18 cellular contexts compared by ENCODE assay signal in the genomic region with DNA sequence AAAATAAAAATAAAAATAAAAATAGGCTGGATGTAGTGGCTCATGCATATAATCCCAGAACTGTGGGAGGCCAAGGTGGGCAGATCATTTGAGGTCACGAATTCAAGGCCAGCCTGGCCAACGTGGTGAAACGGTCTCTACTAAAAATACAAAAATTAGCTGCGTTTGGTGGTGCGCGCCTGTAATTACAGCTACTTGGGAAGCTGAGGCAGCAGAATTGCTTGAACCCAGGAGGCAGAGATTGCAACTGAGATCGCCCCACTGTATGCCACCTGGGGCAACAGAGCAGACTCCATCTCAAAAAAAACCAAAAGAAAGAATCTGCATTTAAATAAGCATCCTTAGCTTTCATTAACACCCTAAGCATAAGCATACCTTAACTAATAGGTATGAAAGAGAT. TPM values are rescaled to one million over a fixed set of nuclear protein-coding genes. Genes with fewer than 3 reads are reported as not detected.
DNase-seq lines count a peak whose midpoint lies in the region; ATAC-seq, FAIRE-seq and TF ChIP-seq lines count a peak whose summit lies in the region.
"Had no signal": no experiment of that assay in that cellular context is flagged by ENCODE, and none has a peak within 500 bp of the region (broad histone marks: within the 10 kb centered on the region; RNA-seq: fewer than 3 reads in every experiment).

No MANE protein-coding gene starts in this region.

- H2AFZ ChIP-seq in astrocyte (ENCODE audit: low read depth, low read length) = no peak overlapping the region

- TF ChIP-seq CTCF in astrocyte (IDR thresholded peaks at IDR 0.05; ENCODE audit: insufficient read depth, low read depth, low read length) (no peak), tibial artery (IDR thresholded peaks at IDR 0.05) (no peak)

- DNase-seq in activated naive CD8-positive, alpha-beta T cell treated with anti-CD3 and anti-CD28 coated beads for 36 hours = no peak
- DNase-seq in astrocyte (ENCODE audit: low read depth) (no peak), naive B cell (no peak), tibial artery (no peak), DMS79 treated with DMSO at 0.1 percent for 48 hours (lab: John Stamatoyannopoulos, UW) (no peak)
- DNase-seq: activated CD4-positive, CD25-positive, alpha-beta regulatory T cell treated with anti-CD3 and anti-CD28 coated beads, Interleukin-2, amount 50 U/mL, for 72 hours; activated gamma-delta T cell treated with Interleukin-2 at 50 U/mL for 16 hours; Calu3; mucosa of descending colon; NCI-H1930; SJCRH30; small intestine had no signal

- H3K4me3 ChIP-seq in astrocyte (ENCODE audit: insufficient read depth, low read depth, low read length) (no peak overlapping the region), tibial artery (no peak overlapping the region)
- H3K4me3 ChIP-seq: HAP-1, mucosa of descending colon, SJCRH30 had no signal

- no peak for FAIRE-seq in astrocyte (lab: Jason Lieb, UNC)
- FAIRE-seq: GM12891, small intestine, urothelium cell line had no signal

- H3K36me3 ChIP-seq in astrocyte (ENCODE audit: insufficient read depth, low read length) (peaks cover 6% of the 10 kb centered on the region), tibial artery (peaks cover 12 to 26% (median 15%) of the 10 kb centered on the region in 3 donors)

- ATAC-seq in naive B cell (ENCODE audit: low read depth in 2 of 2) (no peak), HG02763 (IDR thresholded peaks at IDR 0.05; ENCODE audit: unreplicated experiment) (no peak), GM19035 (IDR thresholded peaks at IDR 0.05; ENCODE audit: unreplicated experiment) (no peak)

- no peaks in the 10 kb centered on the region for H3K9me3 Mint-ChIP-seq in activated naive CD8-positive, alpha-beta T cell (ENCODE audit: low read depth)
- no peaks in the 10 kb centered on the region for H3K9me3 Mint-ChIP-seq in activated naive CD8-positive, alpha-beta T cell treated with anti-CD3 and anti-CD28 coated beads for 36 hours
- H3K9me3 Mint-ChIP-seq in astrocyte (ENCODE audit: unreplicated experiment) (no peaks in the 10 kb centered on the region), naive B cell (no peaks in the 10 kb centered on the region)

- intact Hi-C loops in tibial artery (cut with DNase I; ENCODE audit: low total_unique reads) = loop anchor here (10.0 kb wide), 1 partner anchor 79 kb away; no protein-coding TSS in a partner anchor

- peak overlapping the region; percentile 46 for H3K27ac Mint-ChIP-seq in activated naive CD8-positive, alpha-beta T cell
- no peak overlapping the region for H3K27ac Mint-ChIP-seq in activated naive CD8-positive, alpha-beta T cell treated with anti-CD3 and anti-CD28 coated beads for 36 hours
- peak overlapping the region; percentile 69 for H3K27ac Mint-ChIP-seq in astrocyte (ENCODE audit: unreplicated experiment)
- H3K27ac Mint-ChIP-seq in naive B cell = peak overlapping the region in 4 of 6 donors; percentile 28 to 79 (median 70)

- H3K79me2 ChIP-seq in astrocyte (ENCODE audit: insufficient read depth, low read length) = peaks cover 100% of the 10 kb centered on the region

- H4K20me1 ChIP-seq in astrocyte (ENCODE audit: insufficient read depth, low read length) = peaks cover 100% of the 10 kb centered on the region

- no peak overlapping the region for H3K4me3 Mint-ChIP-seq in activated naive CD8-positive, alpha-beta T cell
- H3K4me3 Mint-ChIP-seq in activated naive CD8-positive, alpha-beta T cell treated with anti-CD3 and anti-CD28 coated beads for 36 hours = no peak overlapping the region
- H3K4me3 Mint-ChIP-seq in astrocyte (ENCODE audit: unreplicated experiment) (no peak overlapping the region), naive B cell (no peak overlapping the region)

- H3K27ac ChIP-seq in astrocyte (ENCODE audit: low read depth, low read length) (peak overlapping the region; percentile 59), tibial artery (peak overlapping the region; percentile 33 to 61)
- H3K27ac ChIP-seq: SJCRH30 had no signal

- H3K36me3 Mint-ChIP-seq in activated naive CD8-positive, alpha-beta T cell = peaks cover 4% of the 10 kb centered on the region
- H3K36me3 Mint-ChIP-seq in activated naive CD8-positive, alpha-beta T cell treated with anti-CD3 and anti-CD28 coated beads for 36 hours = peaks cover 30% of the 10 kb centered on the region
- peaks cover 9% of the 10 kb centered on the region for H3K36me3 Mint-ChIP-seq in astrocyte (ENCODE audit: low read depth, unreplicated experiment)
- peaks cover 4 to 7% of the 10 kb centered on the region in 2 donors for H3K36me3 Mint-ChIP-seq in naive B cell

- peaks cover 64% of the 10 kb centered on the region for H3K4me1 Mint-ChIP-seq in activated naive CD8-positive, alpha-beta T cell (ENCODE audit: low read depth)
- H3K4me1 Mint-ChIP-seq in activated naive CD8-positive, alpha-beta T cell treated with anti-CD3 and anti-CD28 coated beads for 36 hours = peaks cover 66% of the 10 kb centered on the region
- H3K4me1 Mint-ChIP-seq in astrocyte (ENCODE audit: low read depth, unreplicated experiment) (peaks cover 41% of the 10 kb centered on the region), naive B cell (peaks cover 43 to 80% (median 43%) of the 10 kb centered on the region in 3 donors)

- H3K9me3 ChIP-seq in astrocyte (ENCODE audit: insufficient read depth, low read depth, low read length) (no peaks in the 10 kb centered on the region), tibial artery (no peaks in the 10 kb centered on the region)
- H3K9me3 ChIP-seq: HAP-1, mucosa of descending colon, SJCRH30 had no signal

- H3K9ac ChIP-seq in astrocyte (ENCODE audit: low read length) = peak overlapping the region; percentile 4

- no peaks in the 10 kb centered on the region for H3K27me3 Mint-ChIP-seq in activated naive CD8-positive, alpha-beta T cell
- H3K27me3 Mint-ChIP-seq in activated naive CD8-positive, alpha-beta T cell treated with anti-CD3 and anti-CD28 coated beads for 36 hours = no peaks in the 10 kb centered on the region
- no peaks in the 10 kb centered on the region for H3K27me3 Mint-ChIP-seq in astrocyte (ENCODE audit: low read depth, unreplicated experiment)
- H3K27me3 Mint-ChIP-seq in naive B cell = no peaks in the 10 kb centered on the region

- peak overlapping the region; percentile 59 for H3K4me2 ChIP-seq in astrocyte (ENCODE audit: low read length)

- H3K27me3 ChIP-seq in astrocyte (ENCODE audit: insufficient read depth, low read length) (no peaks in the 10 kb centered on the region), tibial artery (no peaks in the 10 kb centered on the region)
- H3K27me3 ChIP-seq: SJCRH30 had no signal

- H3K4me1 ChIP-seq in astrocyte (ENCODE audit: insufficient read depth, low read length) (peaks cover 22% of the 10 kb centered on the region), tibial artery (peaks cover 0 to 96% (median 55%) of the 10 kb centered on the region in 4 donors)
- H3K4me1 ChIP-seq: SJCRH30 had no signal

RNA-seq across cellular contexts. Expression of gene YWHAE, which starts 33.8 kb away (rescaled TPM):
- total RNA-seq in activated naive CD8-positive, alpha-beta T cell treated with anti-CD3 and anti-CD28 coated beads for 36 hours = 100 to 1,000 TPM; 550 to 555 TPM
- 756 and 771 TPM in 2 replicates for total RNA-seq in astrocyte
- polyA plus RNA-seq in naive B cell (ENCODE audit: low read depth in 6 of 6) = 10 to 100 TPM; 41.6 to 51.5 (median 44.8) TPM
